ENCODE assay signal across 1 cellular context in genomic region chr3:142963266-142964149, GRCh38.
TF ChIP-seq lines count a peak whose summit lies in the region.

A gene with protein sequence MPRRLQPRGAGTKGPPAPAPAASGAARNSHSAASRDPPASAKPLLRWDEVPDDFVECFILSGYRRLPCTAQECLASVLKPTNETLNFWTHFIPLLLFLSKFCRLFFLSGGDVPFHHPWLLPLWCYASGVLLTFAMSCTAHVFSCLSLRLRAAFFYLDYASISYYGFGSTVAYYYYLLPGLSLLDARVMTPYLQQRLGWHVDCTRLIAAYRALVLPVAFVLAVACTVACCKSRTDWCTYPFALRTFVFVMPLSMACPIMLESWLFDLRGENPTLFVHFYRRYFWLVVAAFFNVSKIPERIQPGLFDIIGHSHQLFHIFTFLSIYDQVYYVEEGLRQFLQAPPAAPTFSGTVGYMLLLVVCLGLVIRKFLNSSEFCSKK (minus strand): TSS chr3:142963674. CDS start chr3:142963336, 338 bp downstream.

TF ChIP-seq in HepG2, 621 proteins besides CTCF, POLR2A, EP300 and RAD21 (continued from another document and continues in another):
- TF ChIP-seq, protein P1, sequence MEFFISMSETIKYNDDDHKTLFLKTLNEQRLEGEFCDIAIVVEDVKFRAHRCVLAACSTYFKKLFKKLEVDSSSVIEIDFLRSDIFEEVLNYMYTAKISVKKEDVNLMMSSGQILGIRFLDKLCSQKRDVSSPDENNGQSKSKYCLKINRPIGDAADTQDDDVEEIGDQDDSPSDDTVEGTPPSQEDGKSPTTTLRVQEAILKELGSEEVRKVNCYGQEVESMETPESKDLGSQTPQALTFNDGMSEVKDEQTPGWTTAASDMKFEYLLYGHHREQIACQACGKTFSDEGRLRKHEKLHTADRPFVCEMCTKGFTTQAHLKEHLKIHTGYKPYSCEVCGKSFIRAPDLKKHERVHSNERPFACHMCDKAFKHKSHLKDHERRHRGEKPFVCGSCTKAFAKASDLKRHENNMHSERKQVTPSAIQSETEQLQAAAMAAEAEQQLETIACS (CRISPR knock-in tag; IDR thresholded peaks at IDR 0.05), result peak; percentile 85
- TF ChIP-seq ZNF30 (CRISPR knock-in tag; IDR thresholded peaks at IDR 0.05) (no peak), ZC3H4 (CRISPR knock-in tag; IDR thresholded peaks at IDR 0.05; ENCODE audit: borderline replicate concordance) (no peak), ZBTB38 (CRISPR knock-in tag; IDR thresholded peaks at IDR 0.05) (no peak; the same call in 1 of the 2 replicates), ZNF720 (CRISPR knock-in tag; IDR thresholded peaks at IDR 0.05) (no peak), NR2F6 (IDR thresholded peaks at IDR 0.05) (no peak), NR2F6 (CRISPR knock-in tag; IDR thresholded peaks at IDR 0.05) (no peak), ZNF225 (CRISPR knock-in tag; IDR thresholded peaks at IDR 0.05) (no peak), SRSF4 (IDR thresholded peaks at IDR 0.05; ENCODE audit: low read depth, low read length, poor library complexity, severe bottlenecking) (no peak), JDP2 (CRISPR knock-in tag; IDR thresholded peaks at IDR 0.05; ENCODE audit: borderline replicate concordance) (0 out of 2 replicates have a peak, but pooled peaks have one; percentile 20), POLR2AphosphoS2 (IDR thresholded peaks at IDR 0.05; ENCODE audit: low read depth, low read length) (no peak), CREB1 (IDR thresholded peaks at IDR 0.05) (no peak), CREB1 (CRISPR knock-in tag; IDR thresholded peaks at IDR 0.05) (no peak), RBFOX2 (IDR thresholded peaks at IDR 0.05; ENCODE audit: low read depth, low read length) (peak; percentile 25; the same call in 1 of the 2 replicates), SP2 (CRISPR knock-in tag; IDR thresholded peaks at IDR 0.05) (no peak), ZMYM2 (CRISPR knock-in tag; IDR thresholded peaks at IDR 0.05) (no peak), ZNF570 (CRISPR knock-in tag; IDR thresholded peaks at IDR 0.05; ENCODE audit: borderline replicate concordance) (no peak), ZNF205 (CRISPR knock-in tag; IDR thresholded peaks at IDR 0.05) (no peak), TSC22D2 (CRISPR knock-in tag; IDR thresholded peaks at IDR 0.05; ENCODE audit: borderline replicate concordance) (no peak), REST (IDR thresholded peaks at IDR 0.05; ENCODE audit: borderline replicate concordance in 1 of 2, low read depth in 1 of 2, low read length in 2 of 2) (no peak; a peak in 1 of 4 replicates), ADNP (CRISPR knock-in tag; IDR thresholded peaks at IDR 0.05) (peak; percentile 49; the same call in 1 of the 2 replicates), ISL2 (CRISPR knock-in tag; IDR thresholded peaks at IDR 0.05) (peak; percentile 75), FOXP1 (IDR thresholded peaks at IDR 0.05) (no peak), FOXP1 (CRISPR knock-in tag; IDR thresholded peaks at IDR 0.05) (no peak), PCBP2 (optimal IDR thresholded peaks at IDR 0.05; ENCODE audit: low read depth, low read length, poor library complexity, severe bottlenecking) (no peak), HNRNPUL1 (IDR thresholded peaks at IDR 0.05; ENCODE audit: low read depth, low read length) (peak; percentile 93), CBX5 (CRISPR knock-in tag; IDR thresholded peaks at IDR 0.05; ENCODE audit: borderline replicate concordance) (no peak), ZNF253 (CRISPR knock-in tag; IDR thresholded peaks at IDR 0.05; ENCODE audit: borderline replicate concordance) (no peak), MED13 (CRISPR knock-in tag; IDR thresholded peaks at IDR 0.05) (peak; percentile 69; the same call in 1 of the 2 replicates), ZFP36L1 (CRISPR knock-in tag; IDR thresholded peaks at IDR 0.05) (no peak), ZNF44 (CRISPR knock-in tag; IDR thresholded peaks at IDR 0.05) (no peak), TBL1XR1 (IDR thresholded peaks at IDR 0.05; ENCODE audit: borderline replicate concordance, low read length, partially characterized antibody) (no peak), ZSCAN31 (CRISPR knock-in tag; IDR thresholded peaks at IDR 0.05; ENCODE audit: low read depth) (no peak), ZNF224 (CRISPR knock-in tag; IDR thresholded peaks at IDR 0.05) (no peak), NFKB2 (CRISPR knock-in tag; IDR thresholded peaks at IDR 0.05; ENCODE audit: borderline replicate concordance) (no peak; the same call in 1 of the 2 replicates), ZNF329 (CRISPR knock-in tag; IDR thresholded peaks at IDR 0.05; ENCODE audit: low read depth) (no peak)
- TF ChIP-seq, protein P2, sequence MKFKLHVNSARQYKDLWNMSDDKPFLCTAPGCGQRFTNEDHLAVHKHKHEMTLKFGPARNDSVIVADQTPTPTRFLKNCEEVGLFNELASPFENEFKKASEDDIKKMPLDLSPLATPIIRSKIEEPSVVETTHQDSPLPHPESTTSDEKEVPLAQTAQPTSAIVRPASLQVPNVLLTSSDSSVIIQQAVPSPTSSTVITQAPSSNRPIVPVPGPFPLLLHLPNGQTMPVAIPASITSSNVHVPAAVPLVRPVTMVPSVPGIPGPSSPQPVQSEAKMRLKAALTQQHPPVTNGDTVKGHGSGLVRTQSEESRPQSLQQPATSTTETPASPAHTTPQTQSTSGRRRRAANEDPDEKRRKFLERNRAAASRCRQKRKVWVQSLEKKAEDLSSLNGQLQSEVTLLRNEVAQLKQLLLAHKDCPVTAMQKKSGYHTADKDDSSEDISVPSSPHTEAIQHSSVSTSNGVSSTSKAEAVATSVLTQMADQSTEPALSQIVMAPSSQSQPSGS (CRISPR knock-in tag; IDR thresholded peaks at IDR 0.05), result no peak
- TF ChIP-seq, protein P3, sequence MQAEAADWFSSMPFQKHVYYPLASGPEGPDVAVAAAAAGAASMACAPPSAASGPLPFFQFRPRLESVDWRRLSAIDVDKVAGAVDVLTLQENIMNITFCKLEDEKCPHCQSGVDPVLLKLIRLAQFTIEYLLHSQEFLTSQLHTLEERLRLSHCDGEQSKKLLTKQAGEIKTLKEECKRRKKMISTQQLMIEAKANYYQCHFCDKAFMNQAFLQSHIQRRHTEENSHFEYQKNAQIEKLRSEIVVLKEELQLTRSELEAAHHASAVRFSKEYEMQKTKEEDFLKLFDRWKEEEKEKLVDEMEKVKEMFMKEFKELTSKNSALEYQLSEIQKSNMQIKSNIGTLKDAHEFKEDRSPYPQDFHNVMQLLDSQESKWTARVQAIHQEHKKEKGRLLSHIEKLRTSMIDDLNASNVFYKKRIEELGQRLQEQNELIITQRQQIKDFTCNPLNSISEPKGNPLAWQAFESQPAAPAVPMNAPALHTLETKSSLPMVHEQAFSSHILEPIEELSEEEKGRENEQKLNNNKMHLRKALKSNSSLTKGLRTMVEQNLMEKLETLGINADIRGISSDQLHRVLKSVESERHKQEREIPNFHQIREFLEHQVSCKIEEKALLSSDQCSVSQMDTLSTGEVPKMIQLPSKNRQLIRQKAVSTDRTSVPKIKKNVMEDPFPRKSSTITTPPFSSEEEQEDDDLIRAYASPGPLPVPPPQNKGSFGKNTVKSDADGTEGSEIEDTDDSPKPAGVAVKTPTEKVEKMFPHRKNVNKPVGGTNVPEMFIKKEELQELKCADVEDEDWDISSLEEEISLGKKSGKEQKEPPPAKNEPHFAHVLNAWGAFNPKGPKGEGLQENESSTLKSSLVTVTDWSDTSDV (CRISPR knock-in tag; IDR thresholded peaks at IDR 0.05), result no peak
- TF ChIP-seq, protein P4, sequence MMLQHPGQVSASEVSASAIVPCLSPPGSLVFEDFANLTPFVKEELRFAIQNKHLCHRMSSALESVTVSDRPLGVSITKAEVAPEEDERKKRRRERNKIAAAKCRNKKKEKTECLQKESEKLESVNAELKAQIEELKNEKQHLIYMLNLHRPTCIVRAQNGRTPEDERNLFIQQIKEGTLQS (CRISPR knock-in tag; IDR thresholded peaks at IDR 0.05), result no peak
- TF ChIP-seq, protein P5, sequence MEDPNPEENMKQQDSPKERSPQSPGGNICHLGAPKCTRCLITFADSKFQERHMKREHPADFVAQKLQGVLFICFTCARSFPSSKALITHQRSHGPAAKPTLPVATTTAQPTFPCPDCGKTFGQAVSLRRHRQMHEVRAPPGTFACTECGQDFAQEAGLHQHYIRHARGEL (CRISPR knock-in tag; IDR thresholded peaks at IDR 0.05), result no peak
- TF ChIP-seq, protein P6, sequence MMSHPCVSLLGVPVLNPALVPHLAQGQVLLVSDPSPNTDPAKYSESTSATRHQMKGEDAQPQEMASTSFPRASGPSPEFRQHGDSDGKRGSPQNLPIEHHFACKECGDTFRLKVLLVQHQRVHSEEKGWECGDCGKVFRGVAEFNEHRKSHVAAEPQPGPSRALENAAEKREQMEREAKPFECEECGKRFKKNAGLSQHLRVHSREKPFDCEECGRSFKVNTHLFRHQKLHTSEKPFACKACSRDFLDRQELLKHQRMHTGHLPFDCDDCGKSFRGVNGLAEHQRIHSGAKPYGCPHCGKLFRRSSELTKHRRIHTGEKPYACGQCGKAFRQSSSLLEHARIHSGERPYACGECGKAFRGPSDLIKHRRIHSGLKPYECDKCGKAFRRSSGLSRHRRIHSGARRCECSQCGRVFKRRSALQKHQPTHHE (CRISPR knock-in tag; IDR thresholded peaks at IDR 0.05; ENCODE audit: borderline replicate concordance), result peak; percentile 93; the same call in 1 of the 2 replicates
- TF ChIP-seq, protein P7, sequence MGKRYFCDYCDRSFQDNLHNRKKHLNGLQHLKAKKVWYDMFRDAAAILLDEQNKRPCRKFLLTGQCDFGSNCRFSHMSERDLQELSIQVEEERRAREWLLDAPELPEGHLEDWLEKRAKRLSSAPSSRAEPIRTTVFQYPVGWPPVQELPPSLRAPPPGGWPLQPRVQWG (CRISPR knock-in tag; IDR thresholded peaks at IDR 0.05; ENCODE audit: borderline replicate concordance, low read depth), result no peak
- TF ChIP-seq, protein P8, sequence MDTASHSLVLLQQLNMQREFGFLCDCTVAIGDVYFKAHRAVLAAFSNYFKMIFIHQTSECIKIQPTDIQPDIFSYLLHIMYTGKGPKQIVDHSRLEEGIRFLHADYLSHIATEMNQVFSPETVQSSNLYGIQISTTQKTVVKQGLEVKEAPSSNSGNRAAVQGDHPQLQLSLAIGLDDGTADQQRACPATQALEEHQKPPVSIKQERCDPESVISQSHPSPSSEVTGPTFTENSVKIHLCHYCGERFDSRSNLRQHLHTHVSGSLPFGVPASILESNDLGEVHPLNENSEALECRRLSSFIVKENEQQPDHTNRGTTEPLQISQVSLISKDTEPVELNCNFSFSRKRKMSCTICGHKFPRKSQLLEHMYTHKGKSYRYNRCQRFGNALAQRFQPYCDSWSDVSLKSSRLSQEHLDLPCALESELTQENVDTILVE (CRISPR knock-in tag; IDR thresholded peaks at IDR 0.05), result no peak
- TF ChIP-seq, protein P9, sequence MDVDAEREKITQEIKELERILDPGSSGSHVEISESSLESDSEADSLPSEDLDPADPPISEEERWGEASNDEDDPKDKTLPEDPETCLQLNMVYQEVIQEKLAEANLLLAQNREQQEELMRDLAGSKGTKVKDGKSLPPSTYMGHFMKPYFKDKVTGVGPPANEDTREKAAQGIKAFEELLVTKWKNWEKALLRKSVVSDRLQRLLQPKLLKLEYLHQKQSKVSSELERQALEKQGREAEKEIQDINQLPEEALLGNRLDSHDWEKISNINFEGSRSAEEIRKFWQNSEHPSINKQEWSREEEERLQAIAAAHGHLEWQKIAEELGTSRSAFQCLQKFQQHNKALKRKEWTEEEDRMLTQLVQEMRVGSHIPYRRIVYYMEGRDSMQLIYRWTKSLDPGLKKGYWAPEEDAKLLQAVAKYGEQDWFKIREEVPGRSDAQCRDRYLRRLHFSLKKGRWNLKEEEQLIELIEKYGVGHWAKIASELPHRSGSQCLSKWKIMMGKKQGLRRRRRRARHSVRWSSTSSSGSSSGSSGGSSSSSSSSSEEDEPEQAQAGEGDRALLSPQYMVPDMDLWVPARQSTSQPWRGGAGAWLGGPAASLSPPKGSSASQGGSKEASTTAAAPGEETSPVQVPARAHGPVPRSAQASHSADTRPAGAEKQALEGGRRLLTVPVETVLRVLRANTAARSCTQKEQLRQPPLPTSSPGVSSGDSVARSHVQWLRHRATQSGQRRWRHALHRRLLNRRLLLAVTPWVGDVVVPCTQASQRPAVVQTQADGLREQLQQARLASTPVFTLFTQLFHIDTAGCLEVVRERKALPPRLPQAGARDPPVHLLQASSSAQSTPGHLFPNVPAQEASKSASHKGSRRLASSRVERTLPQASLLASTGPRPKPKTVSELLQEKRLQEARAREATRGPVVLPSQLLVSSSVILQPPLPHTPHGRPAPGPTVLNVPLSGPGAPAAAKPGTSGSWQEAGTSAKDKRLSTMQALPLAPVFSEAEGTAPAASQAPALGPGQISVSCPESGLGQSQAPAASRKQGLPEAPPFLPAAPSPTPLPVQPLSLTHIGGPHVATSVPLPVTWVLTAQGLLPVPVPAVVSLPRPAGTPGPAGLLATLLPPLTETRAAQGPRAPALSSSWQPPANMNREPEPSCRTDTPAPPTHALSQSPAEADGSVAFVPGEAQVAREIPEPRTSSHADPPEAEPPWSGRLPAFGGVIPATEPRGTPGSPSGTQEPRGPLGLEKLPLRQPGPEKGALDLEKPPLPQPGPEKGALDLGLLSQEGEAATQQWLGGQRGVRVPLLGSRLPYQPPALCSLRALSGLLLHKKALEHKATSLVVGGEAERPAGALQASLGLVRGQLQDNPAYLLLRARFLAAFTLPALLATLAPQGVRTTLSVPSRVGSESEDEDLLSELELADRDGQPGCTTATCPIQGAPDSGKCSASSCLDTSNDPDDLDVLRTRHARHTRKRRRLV (CRISPR knock-in tag; IDR thresholded peaks at IDR 0.05), result no peak
- TF ChIP-seq, protein P10, sequence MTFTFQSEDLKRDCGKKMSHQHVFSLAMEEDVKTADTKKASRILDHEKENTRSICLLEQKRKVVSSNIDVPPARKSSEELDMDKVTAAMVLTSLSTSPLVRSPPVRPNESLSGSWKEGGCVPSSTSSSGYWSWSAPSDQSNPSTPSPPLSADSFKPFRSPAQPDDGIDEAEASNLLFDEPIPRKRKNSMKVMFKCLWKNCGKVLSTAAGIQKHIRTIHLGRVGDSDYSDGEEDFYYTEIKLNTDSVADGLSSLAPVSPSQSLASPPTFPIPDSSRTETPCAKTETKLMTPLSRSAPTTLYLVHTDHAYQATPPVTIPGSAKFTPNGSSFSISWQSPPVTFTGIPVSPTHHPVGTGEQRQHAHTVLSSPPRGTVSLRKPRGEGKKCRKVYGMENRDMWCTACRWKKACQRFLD (CRISPR knock-in tag; IDR thresholded peaks at IDR 0.05; ENCODE audit: borderline replicate concordance), result peak; percentile 39; the same call in 1 of the 2 replicates
